Comparison of ENCODE assay signal across 26 cellular contexts in the genomic region with DNA sequence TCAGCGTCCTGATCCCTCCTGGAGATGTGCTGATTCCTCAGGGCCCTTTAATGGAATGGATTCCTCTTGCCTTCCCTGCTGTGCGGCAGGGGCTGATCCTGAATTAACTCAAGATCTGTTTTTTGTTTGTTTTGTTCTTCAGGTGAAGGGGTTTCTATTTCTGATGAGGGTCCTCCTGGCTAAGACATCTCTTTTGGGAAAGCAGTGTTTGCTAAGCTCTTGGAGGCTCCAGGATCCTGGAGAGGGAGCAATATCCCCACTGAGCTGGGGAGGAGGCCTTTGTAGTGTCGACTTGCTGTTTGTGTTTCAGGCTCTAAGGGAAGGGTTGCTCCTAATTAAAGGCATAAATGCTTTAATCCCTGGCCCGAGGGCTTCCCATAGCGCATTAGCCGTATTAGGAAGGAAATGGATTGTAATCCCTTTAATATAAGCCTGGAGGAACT.
DNase-seq lines count a peak whose midpoint lies in the region; ATAC-seq and TF ChIP-seq lines count a peak whose summit lies in the region.
"Had no signal": no experiment of that assay in that cellular context is flagged by ENCODE, and none has a peak within 500 bp of the region (broad histone marks: within the 10 kb centered on the region; RNA-seq: fewer than 3 reads in every experiment).

No MANE protein-coding gene starts in this region.

- no peak overlapping the region for H3K27ac ChIP-seq in A673 (ENCODE audit: low read depth, low read length, poor library complexity, severe bottlenecking)
- peak overlapping the region; percentile 33 for H3K27ac ChIP-seq in HUES48 (ENCODE audit: low read depth, low read length)
- no peak overlapping the region for H3K27ac ChIP-seq in suprapubic skin
- no peak overlapping the region for H3K27ac ChIP-seq in RWPE1
- H3K27ac ChIP-seq: body of pancreas, esophagus squamous epithelium, spleen, transverse colon had no signal

- CTCF ChIA-PET in A673 (lab: Charles Lee) (interaction anchor here (0.5 kb wide), 1 partner anchor 14 kb away, joined by 3 read pairs; no protein-coding TSS in a partner anchor), RWPE1 (lab: Yijun Ruan, JAX) (no interaction called here)

- intact Hi-C loops in A673 (cut with micrococcal nuclease; ENCODE audit: unreplicated experiment) = no loop called here

- peaks cover 41% of the 10 kb centered on the region for H3K27me3 Mint-ChIP-seq in stimulated activated memory B cell treated with anti-CD40 and anti-IgM and Interleukin-4, amounts not matched to agents 10 μg/mL and 1 μg/mL and 100 μg/mL, for 72 hours

- 0 out of 2 replicates have a peak, but pooled peaks have one; percentile 23 for TF ChIP-seq CTCF in A673 (conservative IDR thresholded peaks at IDR 0.05; ENCODE audit: low read depth, low read length)
- TF ChIP-seq CTCF in suprapubic skin (IDR thresholded peaks at IDR 0.05) = no peak
- no peak for TF ChIP-seq CTCF in RWPE1 (conservative IDR thresholded peaks at IDR 0.05; ENCODE audit: low read depth)

- WGBS in suprapubic skin = 37% methylated on average over 6 of the region's 6 CpGs

- DNase-seq in A673 (ENCODE audit: low spot score) (peak; percentile 89), NCI-H524 treated with DMSO at 0.1 percent for 48 hours (lab: John Stamatoyannopoulos, UW) (peak; percentile 8), iPS-NIHi11 (ENCODE audit: low spot score) (peak; percentile 60), suprapubic skin (ENCODE audit: low spot score in 2 of 2) (no peak), RWPE1 (ENCODE audit: low spot score) (no peak), NK-92 (lab: John Stamatoyannopoulos, UW; ENCODE audit: unreplicated experiment) (no peak)
- DNase-seq: activated CD4-positive, alpha-beta memory T cell treated with anti-CD3 and anti-CD28 coated beads for 36 hours; activated gamma-delta T cell; activated naive CD8-positive, alpha-beta T cell treated with anti-CD3 and anti-CD28 coated beads, Interleukin-2, amount 50 U/mL, for 24 hours; activated T-cell treated with anti-CD3 and anti-CD28 coated beads for 4 hours; body of pancreas; effector memory CD4-positive, alpha-beta T cell; esophagus squamous epithelium; GDM1; KG1; mesenchymal stem cell; NCI-H1694 treated with DMSO at 0.1 percent for 48 hours; NCI-H446 treated with DMSO at 0.1 percent for 48 hours; spleen; stimulated activated CD4-positive, alpha-beta T cell treated with anti-CD3 and anti-CD28 coated beads, Interleukin-4, amount 100 ng/mL, for 24 hours; stimulated activated naive CD8-positive, alpha-beta T cell treated with anti-CD3 and anti-CD28 coated beads, Interleukin-15, amount 100 ng/mL, for 72 hours; SW 1271; transverse colon had no signal

- BruUV-seq in A673 (replicated peaks; lab: Mats Ljungman, UMichigan) = no TSS peak

- no peak for TF ChIP-seq EP300 in suprapubic skin (IDR thresholded peaks at IDR 0.05)

- H3K4me3 ChIP-seq in A673 (ENCODE audit: low read depth, low read length, poor library complexity, severe bottlenecking) = no peak overlapping the region
- no peak overlapping the region for H3K4me3 ChIP-seq in HUES48 (ENCODE audit: low read depth, low read length)
- no peak overlapping the region for H3K4me3 ChIP-seq in suprapubic skin
- H3K4me3 ChIP-seq: body of pancreas, esophagus squamous epithelium, spleen, transverse colon had no signal

- H3K4me1 Mint-ChIP-seq in stimulated activated memory B cell treated with anti-CD40 and anti-IgM and Interleukin-4, amounts not matched to agents 10 μg/mL and 1 μg/mL and 100 μg/mL, for 72 hours = no peaks in the 10 kb centered on the region
- H3K4me1 Mint-ChIP-seq: activated naive CD8-positive, alpha-beta T cell treated with anti-CD3 and anti-CD28 coated beads, Interleukin-2, amount 50 U/mL, for 24 hours; stimulated activated naive CD8-positive, alpha-beta T cell treated with anti-CD3 and anti-CD28 coated beads, Interleukin-15, amount 100 ng/mL, for 72 hours had no signal

- H3K4me1 ChIP-seq in A673 (ENCODE audit: insufficient read depth, low read length, poor library complexity, severe bottlenecking) (peaks cover 15% of the 10 kb centered on the region), HUES48 (ENCODE audit: control insufficient read depth, insufficient read depth, low read length) (peaks cover 24% of the 10 kb centered on the region), suprapubic skin (no peaks in the 10 kb centered on the region)
- H3K4me1 ChIP-seq: body of pancreas, esophagus squamous epithelium, spleen, transverse colon had no signal

- no peak overlapping the region for H3K27ac Mint-ChIP-seq in stimulated activated memory B cell treated with anti-CD40 and anti-IgM and Interleukin-4, amounts not matched to agents 10 μg/mL and 1 μg/mL and 100 μg/mL, for 72 hours
- H3K27ac Mint-ChIP-seq: activated CD4-positive, alpha-beta memory T cell treated with anti-CD3 and anti-CD28 coated beads for 36 hours; activated naive CD8-positive, alpha-beta T cell treated with anti-CD3 and anti-CD28 coated beads, Interleukin-2, amount 50 U/mL, for 24 hours; stimulated activated naive CD8-positive, alpha-beta T cell treated with anti-CD3 and anti-CD28 coated beads, Interleukin-15, amount 100 ng/mL, for 72 hours had no signal

- H3K4me3 Mint-ChIP-seq in stimulated activated memory B cell treated with anti-CD40 and anti-IgM and Interleukin-4, amounts not matched to agents 10 μg/mL and 1 μg/mL and 100 μg/mL, for 72 hours = no peak overlapping the region
- H3K4me3 Mint-ChIP-seq: activated CD4-positive, alpha-beta memory T cell treated with anti-CD3 and anti-CD28 coated beads for 36 hours; activated naive CD8-positive, alpha-beta T cell treated with anti-CD3 and anti-CD28 coated beads, Interleukin-2, amount 50 U/mL, for 24 hours; stimulated activated naive CD8-positive, alpha-beta T cell treated with anti-CD3 and anti-CD28 coated beads, Interleukin-15, amount 100 ng/mL, for 72 hours had no signal

- no peak for ATAC-seq in stimulated activated memory B cell treated with anti-CD40 and anti-IgM and Interleukin-4, amounts not matched to agents 10 μg/mL and 1 μg/mL and 100 μg/mL, for 72 hours
- ATAC-seq: activated naive CD8-positive, alpha-beta T cell treated with anti-CD3 and anti-CD28 coated beads, Interleukin-2, amount 50 U/mL, for 24 hours; body of pancreas; HCT116; stimulated activated naive CD8-positive, alpha-beta T cell treated with anti-CD3 and anti-CD28 coated beads, Interleukin-15, amount 100 ng/mL, for 72 hours had no signal

- no peaks in the 10 kb centered on the region for H3K36me3 Mint-ChIP-seq in stimulated activated memory B cell treated with anti-CD40 and anti-IgM and Interleukin-4, amounts not matched to agents 10 μg/mL and 1 μg/mL and 100 μg/mL, for 72 hours
- H3K36me3 Mint-ChIP-seq: activated CD4-positive, alpha-beta memory T cell treated with anti-CD3 and anti-CD28 coated beads for 36 hours had no signal

- no peak for TF ChIP-seq POLR2A in suprapubic skin (IDR thresholded peaks at IDR 0.05)

- no peaks in the 10 kb centered on the region for H3K9me3 ChIP-seq in A673 (ENCODE audit: low read depth, low read length, poor library complexity, severe bottlenecking)
- H3K9me3 ChIP-seq in HUES48 (ENCODE audit: control insufficient read depth, insufficient read depth, low read length) = no peaks in the 10 kb centered on the region
- H3K9me3 ChIP-seq in suprapubic skin = peaks cover 4% of the 10 kb centered on the region
- H3K9me3 ChIP-seq: body of pancreas, esophagus squamous epithelium, transverse colon had no signal

- H3K9me3 Mint-ChIP-seq in stimulated activated memory B cell treated with anti-CD40 and anti-IgM and Interleukin-4, amounts not matched to agents 10 μg/mL and 1 μg/mL and 100 μg/mL, for 72 hours = no peaks in the 10 kb centered on the region
- H3K9me3 Mint-ChIP-seq: activated CD4-positive, alpha-beta memory T cell treated with anti-CD3 and anti-CD28 coated beads for 36 hours; activated naive CD8-positive, alpha-beta T cell treated with anti-CD3 and anti-CD28 coated beads, Interleukin-2, amount 50 U/mL, for 24 hours; stimulated activated naive CD8-positive, alpha-beta T cell treated with anti-CD3 and anti-CD28 coated beads, Interleukin-15, amount 100 ng/mL, for 72 hours had no signal

- H3K36me3 ChIP-seq in A673 (ENCODE audit: insufficient read depth, low read length, poor library complexity, severe bottlenecking) = no peaks in the 10 kb centered on the region
- no peaks in the 10 kb centered on the region for H3K36me3 ChIP-seq in HUES48 (ENCODE audit: control insufficient read depth, insufficient read depth, low read length)
- no peaks in the 10 kb centered on the region for H3K36me3 ChIP-seq in suprapubic skin
- H3K36me3 ChIP-seq: esophagus squamous epithelium, spleen, transverse colon had no signal

- H3K27me3 ChIP-seq in A673 (replicated peaks; ENCODE audit: insufficient read depth, low read depth, low read length, poor library complexity) = peaks cover 28% of the 10 kb centered on the region
- peaks cover 25% of the 10 kb centered on the region for H3K27me3 ChIP-seq in HUES48 (ENCODE audit: control insufficient read depth, insufficient read depth, low read length)
- no peaks in the 10 kb centered on the region for H3K27me3 ChIP-seq in suprapubic skin
- H3K27me3 ChIP-seq: body of pancreas, transverse colon had no signal

- H3K9ac ChIP-seq in HUES48 (ENCODE audit: low read depth, low read length) = no peak overlapping the region

- POLR2A ChIA-PET in A673 (lab: Charles Lee; ENCODE audit: low non-redundant PET) = no interaction called here
- POLR2A ChIA-PET in RWPE1 (lab: Yijun Ruan, JAX; ENCODE audit: low non-redundant PET) = no interaction called here

Comparison
In these comparisons a context has a peak if more than half of its experiments do, and no peak if none do; other contexts are left out.
1. DNase-seq: peak in A673 (single experiment), NCI-H524 treated with DMSO at 0.1 percent for 48 hours (single experiment) and iPS-NIHi11 (single experiment); none in suprapubic skin (0 of 2), RWPE1 (single experiment) and NK-92 (single experiment).